Comparison of ENCODE assay signal across 8 cellular contexts in genomic region chr6:10413850-10414765, GRCh38. TPM values are rescaled to one million over a fixed set of nuclear protein-coding genes. Genes with fewer than 3 reads are reported as not detected.
A peak's percentile ranks its signal among the peaks of the same experiment; 100 is the strongest.
DNase-seq lines count a peak whose midpoint lies in the region; ATAC-seq and TF ChIP-seq lines count a peak whose summit lies in the region.

No MANE protein-coding gene starts in this region.

- H3K27me3 ChIP-seq in Caco-2 (replicated peaks; ENCODE audit: control insufficient read depth, insufficient read depth, low read length) (no peaks in the 10 kb centered on the region), IMR-90 (ENCODE audit: control insufficient read depth, insufficient read depth, low read length) (peaks cover 91% of the 10 kb centered on the region), mammary epithelial cell (ENCODE audit: insufficient read depth, low read length) (no peaks in the 10 kb centered on the region)

- H3K4me3 Mint-ChIP-seq in Caco-2 (ENCODE audit: unreplicated experiment) (peak overlapping the region; percentile 85), nephron progenitor cell (peak overlapping the region; percentile 76)

- peak overlapping the region; percentile 48; the same call in 1 of the 2 replicates for H3K14ac ChIP-seq in IMR-90 (replicated peaks; ENCODE audit: low read depth, low read length)

- peak overlapping the region; percentile 25 for H3K23ac ChIP-seq in IMR-90 (ENCODE audit: low read depth, low read length)

- peaks cover 2% of the 10 kb centered on the region for H3K27me3 Mint-ChIP-seq in Caco-2 (ENCODE audit: insufficient read depth, unreplicated experiment)
- peaks cover 100% of the 10 kb centered on the region for H3K27me3 Mint-ChIP-seq in nephron progenitor cell (ENCODE audit: low read depth, poor library complexity)

- POLR2A ChIA-PET in Caco-2 (lab: Charles Lee): interaction anchor here (0.5 to 3.4 kb wide), 2 partner anchors 8 to 10 kb away, joined by 3 to 14 read pairs; no protein-coding TSS in a partner anchor
- POLR2A ChIA-PET in IMR-90 (lab: Charles Lee; ENCODE audit: unreplicated experiment): no interaction called here

- peak overlapping the region; percentile 74 for H3K9ac ChIP-seq in IMR-90 (ENCODE audit: low read depth, low read length)
- peak overlapping the region; percentile 99 for H3K9ac ChIP-seq in mammary epithelial cell (ENCODE audit: insufficient read depth, low read length)

- peaks cover 97% of the 10 kb centered on the region for H3K79me2 ChIP-seq in mammary epithelial cell (ENCODE audit: insufficient read depth, low read length)

- no peak for TF ChIP-seq RAD21 in IMR-90 (IDR thresholded peaks at IDR 0.05; ENCODE audit: low read length)

- TF ChIP-seq POLR2A in IMR-90 (IDR thresholded peaks at IDR 0.05; ENCODE audit: low read depth, low read length): no peak

- no peak overlapping the region for H2BK15ac ChIP-seq in IMR-90 (ENCODE audit: low read depth, low read length)

- BruUV-seq in Caco-2 (replicated peaks; lab: Mats Ljungman, UMichigan) (TSS peak; percentile 16), IMR-90 (replicated peaks; lab: Mats Ljungman, UMichigan) (no TSS peak), mammary epithelial cell (replicated peaks; lab: Mats Ljungman, UMichigan) (TSS peak; percentile 24)

- peak overlapping the region; percentile 80 for H2AK9ac ChIP-seq in IMR-90 (replicated peaks; ENCODE audit: low read depth, low read length, poor library complexity)

- H3K27ac ChIP-seq in IMR-90 (ENCODE audit: insufficient read depth, low read length): peak overlapping the region; percentile 1; the same call in 1 of the 2 replicates
- H3K27ac ChIP-seq in mammary epithelial cell (ENCODE audit: insufficient read depth, low read depth, low read length): peak overlapping the region; percentile 99

- ATAC-seq in IMR-90 (ENCODE audit: low read depth): peak; percentile 5; the same call in 1 of the 2 replicates
- no peak for ATAC-seq in HG03565 (IDR thresholded peaks at IDR 0.05; ENCODE audit: unreplicated experiment)
- no peak for ATAC-seq in GM18519 (IDR thresholded peaks at IDR 0.05; ENCODE audit: low FRiP score, unreplicated experiment)
- no peak for ATAC-seq in HG02981 (IDR thresholded peaks at IDR 0.05; ENCODE audit: unreplicated experiment)

- H3K4ac ChIP-seq in IMR-90 (ENCODE audit: low read depth, low read length): 0 out of 2 replicates have a peak overlapping the region, but pooled peaks have one; percentile 33

- no peaks in the 10 kb centered on the region for H3K4me1 ChIP-seq in Caco-2
- no peaks in the 10 kb centered on the region; the same call in 1 of the 2 replicates for H3K4me1 ChIP-seq in IMR-90 (ENCODE audit: control insufficient read depth, insufficient read depth, low read length)
- H3K4me1 ChIP-seq in mammary epithelial cell (ENCODE audit: insufficient read depth, low read length): peaks cover 15% of the 10 kb centered on the region

- no peaks in the 10 kb centered on the region for H3K9me1 ChIP-seq in IMR-90 (ENCODE audit: insufficient read depth, low read length)

- TF ChIP-seq CTCF in Caco-2 (IDR thresholded peaks at IDR 0.05; ENCODE audit: insufficient read depth in 1 of 2, low read depth in 1 of 2, low read length in 1 of 2, severe bottlenecking in 1 of 2, unreplicated experiment in 1 of 2) (peak; percentile 13 to 60), IMR-90 (conservative IDR thresholded peaks at IDR 0.05; ENCODE audit: low read depth, low read length) (no peak), mammary epithelial cell (conservative IDR thresholded peaks at IDR 0.05 in 1 of 2, IDR thresholded peaks at IDR 0.05 in 1 of 2; ENCODE audit: extremely low read depth in 1 of 2, insufficient read depth in 1 of 2, low read depth in 1 of 2, low read length in 2 of 2) (peak; percentile 6 to 50), nephron progenitor cell (IDR thresholded peaks at IDR 0.05) (no peak)

- dilution Hi-C loops in IMR-90 (cut with HindIII; ENCODE audit: low sequenced_read_pairs, unreplicated experiment): no loop called here
- dilution Hi-C loops in mammary epithelial cell (cut with HindIII; ENCODE audit: low sequenced_read_pairs): no loop called here

- DNase-seq in Caco-2 (peak; percentile 57 to 69), IMR-90 (no peak), mammary epithelial cell (peak; percentile 71), nephron progenitor cell (peak; percentile 46), LoVo (ENCODE audit: low spot score) (no peak)

- H3K56ac ChIP-seq in IMR-90 (ENCODE audit: extremely low read depth, insufficient read depth, low read length): no peak overlapping the region; the same call in 1 of the 2 replicates

- in situ Hi-C loops in IMR-90 (cut with MboI; ENCODE audit: low sequenced_read_pairs): loop anchor here (25.0 kb wide), 2 partner anchors 877 to 1977 kb away; partner anchors contain the start of gene SLC35B3
- in situ Hi-C loops in mammary epithelial cell (cut with MboI; ENCODE audit: low sequenced_read_pairs in 2 of 2): loop anchor here (10.0 to 25.0 kb wide), 4 partner anchors 329 to 1977 kb away; partner anchors contain the start of gene SLC35B3 (in 1 of the 2)

- no peak overlapping the region for H2BK5ac ChIP-seq in IMR-90 (ENCODE audit: low read depth, low read length, poor library complexity, severe bottlenecking)

- CTCF ChIA-PET in Caco-2 (lab: Charles Lee) (interaction anchor here (0.5 to 1.9 kb wide), 10 partner anchors 9 to 1409 kb away, joined by 3 to 19 read pairs (median 4); no protein-coding TSS in a partner anchor), IMR-90 (lab: Yijun Ruan, JAX) (interaction anchor here (0.6 to 1.5 kb wide), 7 partner anchors 10 to 1431 kb away, joined by 3 to 6 read pairs (median 4); no protein-coding TSS in a partner anchor), mammary epithelial cell (lab: Charles Lee; ENCODE audit: low non-redundant PET) (interaction anchor here (0.6 to 1.0 kb wide), 5 partner anchors 313 to 701 kb away, joined by 3 to 10 read pairs (median 4); no protein-coding TSS in a partner anchor)

- H3K9me3 Mint-ChIP-seq in Caco-2 (ENCODE audit: unreplicated experiment) (no peaks in the 10 kb centered on the region), nephron progenitor cell (peaks cover 15% of the 10 kb centered on the region)

- H4K20me1 ChIP-seq in IMR-90 (ENCODE audit: insufficient read depth, low read length): no peaks in the 10 kb centered on the region
- H4K20me1 ChIP-seq in mammary epithelial cell (ENCODE audit: insufficient read depth, low read length): no peaks in the 10 kb centered on the region

- no peak overlapping the region for H2AK5ac ChIP-seq in IMR-90 (ENCODE audit: low read depth, low read length)

- H3K27ac Mint-ChIP-seq in Caco-2 (ENCODE audit: unreplicated experiment) (peak overlapping the region; percentile 81), nephron progenitor cell (no peak overlapping the region)

- H3K36me3 Mint-ChIP-seq in Caco-2 (ENCODE audit: insufficient read depth, unreplicated experiment) (peaks cover 43% of the 10 kb centered on the region), nephron progenitor cell (ENCODE audit: low read depth) (no peaks in the 10 kb centered on the region)

- no peak overlapping the region for H4K5ac ChIP-seq in IMR-90 (ENCODE audit: low read depth, low read length)

- 100% methylated on average over 1 of the region's 38 CpGs; no CpG with 5 or more reads in 1 of the 2 experiments for WGBS in IMR-90 (ENCODE audit: extremely low coverage in 2 of 2, insufficient read length in 1 of 2), 2 experiments
- 0% methylated on average over 18 of the region's 38 CpGs for WGBS in mammary epithelial cell (ENCODE audit: low coverage, missing lambda C conversion rate)

- peaks cover 6% of the 10 kb centered on the region for H3K4me1 Mint-ChIP-seq in Caco-2 (ENCODE audit: low read depth, unreplicated experiment)
- peaks cover 54% of the 10 kb centered on the region for H3K4me1 Mint-ChIP-seq in nephron progenitor cell

- no peak overlapping the region for H2BK20ac ChIP-seq in IMR-90 (ENCODE audit: low read depth, low read length)

- no peak overlapping the region for H2BK120ac ChIP-seq in IMR-90 (ENCODE audit: low read depth, low read length)

- peak overlapping the region; percentile 70 for H3K4me3 ChIP-seq in Caco-2 (ENCODE audit: low read depth, low read length)
- H3K4me3 ChIP-seq in IMR-90 (ENCODE audit: insufficient read depth, low read depth, low read length): peak overlapping the region; percentile 67
- peak overlapping the region; percentile 84 to 96 (median 93) for H3K4me3 ChIP-seq in mammary epithelial cell (replicated peaks in 1 of 3; ENCODE audit: insufficient read depth in 1 of 3, low read depth in 2 of 3, low read length in 3 of 3)

- no peak overlapping the region for H4K8ac ChIP-seq in IMR-90 (ENCODE audit: low read depth in 2 of 2, low read length in 2 of 2)

- H3K9me3 ChIP-seq in Caco-2 (no peaks in the 10 kb centered on the region), IMR-90 (ENCODE audit: control insufficient read depth, insufficient read depth, low read length) (no peaks in the 10 kb centered on the region), mammary epithelial cell (replicated peaks; ENCODE audit: insufficient read depth, low read length) (no peaks in the 10 kb centered on the region)

- no peaks in the 10 kb centered on the region for H3K36me3 ChIP-seq in Caco-2 (ENCODE audit: control insufficient read depth, insufficient read depth, low read length)
- H3K36me3 ChIP-seq in IMR-90 (ENCODE audit: control insufficient read depth, insufficient read depth, low read length): peaks cover 3% of the 10 kb centered on the region; the same call in 1 of the 2 replicates
- H3K36me3 ChIP-seq in mammary epithelial cell (ENCODE audit: insufficient read depth, low read length): peaks cover 7% of the 10 kb centered on the region

- peak overlapping the region; percentile 11; the same call in 1 of the 2 replicates for H4K91ac ChIP-seq in IMR-90 (ENCODE audit: insufficient read depth, low read depth, low read length)

- intact Hi-C loops in Caco-2 (cut with micrococcal nuclease; ENCODE audit: unreplicated experiment): no loop called here
- intact Hi-C loops in IMR-90 (cut with micrococcal nuclease): loop anchor here (5.0 to 10.0 kb wide), 8 partner anchors 157 to 1432 kb away; no protein-coding TSS in a partner anchor
- intact Hi-C loops in mammary epithelial cell (cut with micrococcal nuclease): loop anchor here (1.0 to 10.0 kb wide), 9 partner anchors 17 to 1879 kb away; no protein-coding TSS in a partner anchor

- H3K79me1 ChIP-seq in IMR-90 (ENCODE audit: low read depth in 1 of 2, low read length in 2 of 2): no peaks in the 10 kb centered on the region

- no peak overlapping the region for H3K18ac ChIP-seq in IMR-90 (ENCODE audit: low read depth, low read length)

- H3K4me2 ChIP-seq in IMR-90 (ENCODE audit: low read depth, low read length) (peak overlapping the region; percentile 77), mammary epithelial cell (ENCODE audit: insufficient read depth, low read depth, low read length) (peak overlapping the region; percentile 78)

- H2AFZ ChIP-seq in IMR-90 (replicated peaks; ENCODE audit: low read length, poor library complexity): peak overlapping the region; percentile 80
- no peak overlapping the region for H2AFZ ChIP-seq in mammary epithelial cell (ENCODE audit: low read depth, low read length)

RNA-seq across cellular contexts. Expression of gene TFAP2A, which starts 0.8 kb away (rescaled TPM):
- total RNA-seq in Caco-2 (2022): 6.3 and 8.7 TPM in 2 replicates
- 0.72 and 1.1 TPM in 2 replicates for total RNA-seq in IMR-90 (2012; rRNA removed)
- polyA plus RNA-seq in IMR-90 (2012; rRNA removed): 7.1 and 8.6 TPM in 2 replicates
- polyA plus RNA-seq in IMR-90 (2012; cell fraction: cytosol; rRNA removed): 5.0 and 6.4 TPM in 2 replicates
- polyA plus RNA-seq in IMR-90 (2012; cell fraction: nucleus; rRNA removed; ENCODE audit: low replicate concordance): 13.4 and 17.5 TPM in 2 replicates
- 100 to 1,000 TPM in 1 of 2 donors, 10 to 100 TPM in 1; 15.7 to 112 TPM for total RNA-seq in mammary epithelial cell
- polyA plus RNA-seq in mammary epithelial cell: 18.8 TPM
- 31.8 TPM for polyA minus RNA-seq in mammary epithelial cell

Comparison
In these comparisons a context has a peak if more than half of its experiments do, and no peak if none do; other contexts are left out.
1. DNase-seq: peak in Caco-2 (2 of 2), mammary epithelial cell (single experiment) and nephron progenitor cell (single experiment); none in IMR-90 (single experiment) and LoVo (single experiment).
2. CTCF ChIP-seq: peak in Caco-2 (2 of 2) and mammary epithelial cell (2 of 2); none in IMR-90 (single experiment) and nephron progenitor cell (single experiment).
3. Peak in every context shown above with its lines, with median percentiles within 50 percentile points of each other: H3K4me3 ChIP-seq.